Comparison of ENCODE assay signal across 8 cellular contexts in genomic region chr1:148318123-148318899, GRCh38.
DNase-seq lines count a peak whose midpoint lies in the region; FAIRE-seq and TF ChIP-seq lines count a peak whose summit lies in the region.

No MANE protein-coding gene starts in this region.

- no peak for TF ChIP-seq CTCF in chondrocyte (IDR thresholded peaks at IDR 0.05)

- peak; percentile 77 for FAIRE-seq in GM12891 (lab: Jason Lieb, UNC)

- H3K9ac ChIP-seq in HUES48 (ENCODE audit: low read depth, low read length), result peak overlapping the region; percentile 17

- H3K4me1 ChIP-seq in HUES48 (ENCODE audit: control insufficient read depth, insufficient read depth, low read length), result peaks cover 8% of the 10 kb centered on the region

- no peaks in the 10 kb centered on the region for H3K9me3 ChIP-seq in HUES48 (ENCODE audit: control insufficient read depth, insufficient read depth, low read length)

- peaks cover 13% of the 10 kb centered on the region for H3K9me3 Mint-ChIP-seq in chondrocyte (ENCODE audit: low read depth)

- no peak overlapping the region for H3K27ac Mint-ChIP-seq in chondrocyte (ENCODE audit: unreplicated experiment)

- peak overlapping the region; percentile 61 for H3K4me3 ChIP-seq in HUES48 (ENCODE audit: low read depth, low read length)

- peaks cover 1% of the 10 kb centered on the region for H3K36me3 Mint-ChIP-seq in chondrocyte (ENCODE audit: low read depth)

- H3K4me1 Mint-ChIP-seq in chondrocyte (ENCODE audit: low read depth), result peaks cover 4% of the 10 kb centered on the region

- no peak for TF ChIP-seq POLR2A in GM12891 (IDR thresholded peaks at IDR 0.05; ENCODE audit: low read depth, low read length)

- DNase-seq in GM12891 (ENCODE audit: insufficient read length, low spot score), result peak; percentile 52
- peak; percentile 33 for DNase-seq in activated T-cell treated with anti-CD3 and anti-CD28 coated beads for 1 hour (ENCODE audit: low read depth)
- peak; percentile 63 for DNase-seq in germinal center (ENCODE audit: low spot score)
- DNase-seq in stimulated activated CD4-positive, alpha-beta T cell treated with anti-CD3 and anti-CD28 coated beads, Interleukin-1b, Interleukin-23, amount 100 ng/mL, for 4 hours (ENCODE audit: low read depth in 2 of 2), result peak; percentile 15 to 25
- DNase-seq in ureter (ENCODE audit: low spot score), result no peak
- no peak for DNase-seq in chondrocyte (ENCODE audit: low spot score)
- DNase-seq in NCI-H128 (lab: John Stamatoyannopoulos, UW; ENCODE audit: unreplicated experiment), result no peak

- H3K27me3 Mint-ChIP-seq in chondrocyte (ENCODE audit: low read depth), result peaks cover 2% of the 10 kb centered on the region

- H3K36me3 ChIP-seq in HUES48 (ENCODE audit: control insufficient read depth, insufficient read depth, low read length), result no peaks in the 10 kb centered on the region

- peaks cover 43% of the 10 kb centered on the region for H3K27me3 ChIP-seq in HUES48 (ENCODE audit: control insufficient read depth, insufficient read depth, low read length)

- no peak overlapping the region for H3K27ac ChIP-seq in HUES48 (ENCODE audit: low read depth, low read length)

- H3K4me3 Mint-ChIP-seq in chondrocyte (ENCODE audit: unreplicated experiment), result no peak overlapping the region

TF ChIP-seq in GM12891, 5 proteins besides CTCF, POLR2A, EP300 and RAD21:
- TF ChIP-seq PAX5 (IDR thresholded peaks at IDR 0.05; ENCODE audit: insufficient read depth, low read length, severe bottlenecking) (no peak), TAF1 (IDR thresholded peaks at IDR 0.05; ENCODE audit: low read depth, low read length) (no peak), POU2F2 (IDR thresholded peaks at IDR 0.05; ENCODE audit: low read depth, low read length) (peak; percentile 36; the same call in 1 of the 2 replicates), SPI1 (IDR thresholded peaks at IDR 0.05; ENCODE audit: low read depth, low read length) (no peak), POLR2AphosphoS5 (IDR thresholded peaks at IDR 0.05; ENCODE audit: low read depth, low read length) (peak; percentile 21; the same call in 1 of the 2 replicates)

Comparison
In these comparisons a context has a peak if more than half of its experiments do, and no peak if none do; other contexts are left out.
1. DNase-seq: peak in GM12891 (single experiment), activated T-cell treated with anti-CD3 and anti-CD28 coated beads for 1 hour (single experiment), germinal center (single experiment) and stimulated activated CD4-positive, alpha-beta T cell treated with anti-CD3 and anti-CD28 coated beads, Interleukin-1b, Interleukin-23, amount 100 ng/mL, for 4 hours (2 of 2); none in ureter (single experiment), chondrocyte (single experiment) and NCI-H128 (single experiment).